1 cellular context compared by ENCODE assay signal in genomic region chr10:22601618-22602017, GRCh38.
TF ChIP-seq lines count a peak whose summit lies in the region.

No MANE protein-coding gene starts in this region.

TF ChIP-seq in HepG2, 621 proteins besides CTCF, POLR2A, EP300 and RAD21 (continued from another document):
- no peak for TF ChIP-seq KIAA2018 (CRISPR knock-in tag; IDR thresholded peaks at IDR 0.05; ENCODE audit: borderline replicate concordance)
- TF ChIP-seq PRPF4 (IDR thresholded peaks at IDR 0.05; ENCODE audit: low read depth, low read length, poor library complexity, severe bottlenecking), result no peak
- no peak for TF ChIP-seq ADNP (CRISPR knock-in tag; IDR thresholded peaks at IDR 0.05)
